1 cellular context compared by ENCODE assay signal in genomic region chr7:127390817-127391590, GRCh38.
TF ChIP-seq lines count a peak whose summit lies in the region.

No MANE protein-coding gene starts in this region.

TF ChIP-seq in HepG2, 621 proteins besides CTCF, POLR2A, EP300 and RAD21 (continued from another document):
- no peak for TF ChIP-seq RERE (CRISPR knock-in tag; IDR thresholded peaks at IDR 0.05; ENCODE audit: low read depth)
- TF ChIP-seq, protein P1, sequence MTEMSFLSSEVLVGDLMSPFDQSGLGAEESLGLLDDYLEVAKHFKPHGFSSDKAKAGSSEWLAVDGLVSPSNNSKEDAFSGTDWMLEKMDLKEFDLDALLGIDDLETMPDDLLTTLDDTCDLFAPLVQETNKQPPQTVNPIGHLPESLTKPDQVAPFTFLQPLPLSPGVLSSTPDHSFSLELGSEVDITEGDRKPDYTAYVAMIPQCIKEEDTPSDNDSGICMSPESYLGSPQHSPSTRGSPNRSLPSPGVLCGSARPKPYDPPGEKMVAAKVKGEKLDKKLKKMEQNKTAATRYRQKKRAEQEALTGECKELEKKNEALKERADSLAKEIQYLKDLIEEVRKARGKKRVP (CRISPR knock-in tag; IDR thresholded peaks at IDR 0.05), result no peak
